ENCODE assay signal across 8 cellular contexts in the genomic region with DNA sequence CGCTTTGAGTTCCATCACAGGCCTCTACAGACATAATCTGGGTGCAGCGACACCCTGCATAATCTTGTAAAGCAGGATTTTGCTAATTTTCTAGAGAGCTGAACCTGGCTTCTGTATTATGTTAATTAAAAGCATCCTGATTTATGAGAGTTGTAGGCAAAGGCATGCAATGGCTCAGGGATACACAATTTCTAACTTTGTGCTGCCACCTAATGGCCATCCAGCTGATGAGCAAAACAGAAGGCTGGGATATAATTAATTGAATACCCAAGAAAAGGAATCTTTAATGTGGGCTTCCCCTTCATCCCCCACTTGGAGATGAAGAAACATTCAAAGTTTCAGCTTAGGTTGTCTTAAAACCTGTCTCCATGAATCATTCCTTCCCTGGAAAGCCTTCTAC.
A peak's percentile ranks its signal among the peaks of the same experiment; 100 is the strongest.
DNase-seq lines count a peak whose midpoint lies in the region; ATAC-seq and TF ChIP-seq lines count a peak whose summit lies in the region.

No MANE protein-coding gene starts in this region.

- no peak overlapping the region for H3K4me2 ChIP-seq in hepatocyte

- H4K20me1 ChIP-seq in hepatocyte (ENCODE audit: insufficient read depth, poor library complexity, severe bottlenecking) = no peaks in the 10 kb centered on the region

- H3K27ac ChIP-seq in WERI-Rb-1 = no peak overlapping the region
- no peak overlapping the region for H3K27ac ChIP-seq in hepatocyte

- ATAC-seq in GM18858 (IDR thresholded peaks at IDR 0.05; ENCODE audit: unreplicated experiment) (no peak), HG03097 (IDR thresholded peaks at IDR 0.05; ENCODE audit: low FRiP score, unreplicated experiment) (no peak), HG02642 (IDR thresholded peaks at IDR 0.05; ENCODE audit: poor library complexity, unreplicated experiment) (no peak)

- WGBS in hepatocyte (ENCODE audit: low lambda C conversion rate, missing lambda C conversion rate) = 53% methylated on average over 2 of the region's 2 CpGs

- H2AFZ ChIP-seq in hepatocyte = no peak overlapping the region

- TF ChIP-seq CTCF in HFF-Myc (IDR thresholded peaks at IDR 0.05; ENCODE audit: low read depth, low read length, missing control alignments) = peak; percentile 28
- peak; percentile 54 for TF ChIP-seq CTCF in WERI-Rb-1 (IDR thresholded peaks at IDR 0.05; ENCODE audit: low read depth, low read length)
- TF ChIP-seq CTCF in hepatocyte (IDR thresholded peaks at IDR 0.05; ENCODE audit: poor library complexity) = peak; percentile 65

- H3K36me3 ChIP-seq in WERI-Rb-1 (no peaks in the 10 kb centered on the region), hepatocyte (replicated peaks; ENCODE audit: insufficient read depth, low read depth) (no peaks in the 10 kb centered on the region)

- DNase-seq in EL (peak; percentile 8), HFF-Myc (ENCODE audit: extremely low read depth, low read depth) (peak; percentile 1), WERI-Rb-1 (peak; percentile 25), hepatocyte (ENCODE audit: low spot score) (peak; percentile 38)
- no peak for DNase-seq in NK-92 treated with Interleukin-12 subunit alpha and Interleukin-12 subunit beta, amount 100 ng/mL, for 24 hours (lab: John Stamatoyannopoulos, UW)

- no peaks in the 10 kb centered on the region for H3K4me1 ChIP-seq in hepatocyte (ENCODE audit: insufficient read depth)

- no peaks in the 10 kb centered on the region for H3K9me2 ChIP-seq in hepatocyte (replicated peaks; ENCODE audit: insufficient read depth)

- H3K27me3 ChIP-seq in WERI-Rb-1 (ENCODE audit: insufficient read depth, low read depth, severe bottlenecking) (peaks cover 19% of the 10 kb centered on the region), hepatocyte (no peaks in the 10 kb centered on the region)

- H3K79me2 ChIP-seq in hepatocyte = no peaks in the 10 kb centered on the region

- no peak overlapping the region for H3K4me3 ChIP-seq in HFF-Myc (replicated peaks; ENCODE audit: low read depth, low read length)
- H3K4me3 ChIP-seq in WERI-Rb-1 (ENCODE audit: low read depth, low read length) = no peak overlapping the region
- H3K4me3 ChIP-seq in hepatocyte = no peak overlapping the region

- no peaks in the 10 kb centered on the region for H3K9me3 ChIP-seq in WERI-Rb-1 (ENCODE audit: severe bottlenecking)
- no peaks in the 10 kb centered on the region for H3K9me3 ChIP-seq in hepatocyte (ENCODE audit: low read depth)
